8 cellular contexts compared by ENCODE assay signal in the genomic region with DNA sequence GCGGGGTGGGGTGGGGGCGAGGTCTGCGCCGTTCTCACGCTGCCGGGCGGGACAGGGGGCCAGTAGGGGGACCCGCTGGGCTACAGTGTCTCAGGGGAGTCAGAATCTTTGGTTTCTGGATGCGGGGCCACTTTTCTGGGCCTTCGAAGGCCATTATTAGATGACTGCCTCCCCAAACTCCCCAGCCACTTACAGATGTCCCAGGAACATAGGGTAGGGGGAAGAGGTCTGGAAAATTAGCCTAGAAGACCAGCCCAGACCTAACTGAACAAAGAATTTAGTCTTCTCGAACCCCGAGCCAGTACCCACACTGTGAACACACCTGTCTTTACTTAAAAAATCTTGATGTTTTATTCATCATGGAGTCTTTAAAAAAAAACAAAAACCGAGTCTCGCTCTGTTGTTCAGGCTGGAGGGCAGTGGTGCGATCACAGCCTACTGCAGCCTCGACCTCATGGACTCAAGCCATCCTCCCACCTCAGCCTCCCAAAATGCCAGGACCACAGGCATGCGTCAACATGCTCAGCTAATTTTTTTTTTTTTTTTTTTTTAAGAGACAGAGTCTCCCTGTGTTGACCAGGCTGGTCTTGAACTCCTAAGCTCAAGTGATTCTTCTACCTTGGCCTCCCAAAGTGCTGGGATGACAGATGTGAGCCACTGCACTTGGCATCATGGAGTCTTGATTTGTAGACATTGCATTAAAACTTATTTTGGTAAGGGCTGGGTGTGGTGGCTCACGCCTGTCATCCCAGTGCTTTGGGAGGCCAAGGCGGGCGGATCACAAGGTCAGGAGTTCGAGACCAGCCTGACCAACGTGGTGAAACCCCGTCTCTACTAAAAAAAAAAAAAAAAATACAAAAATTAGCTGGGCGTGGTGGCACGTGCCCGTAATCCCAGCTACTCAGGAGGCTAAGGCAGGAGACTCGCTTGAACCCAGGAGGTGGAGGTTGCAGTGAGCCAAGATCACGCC. TPM values are rescaled to one million over a fixed set of nuclear protein-coding genes. Genes with fewer than 3 reads are reported as not detected.
DNase-seq lines count a peak whose midpoint lies in the region; ATAC-seq and TF ChIP-seq lines count a peak whose summit lies in the region.

No MANE protein-coding gene starts in this region.

- intact Hi-C loops in HCT116 (cut with micrococcal nuclease) (no loop called here), left lung (cut with DNase I) (no loop called here)

- DNase-seq in HCT116 (ENCODE audit: low read depth, low spot score): no peak
- no peak for DNase-seq in activated naive CD8-positive, alpha-beta T cell treated with anti-CD3 and anti-CD28 coated beads, Interleukin-2, amount 50 U/mL, for 24 hours
- no peak for DNase-seq in left lung
- DNase-seq in NK-92 treated with Interleukin-12 subunit alpha and Interleukin-12 subunit beta, amount 100 ng/mL, for 24 hours (lab: John Stamatoyannopoulos, UW): no peak

- TF ChIP-seq POLR2A in HCT116 (IDR thresholded peaks at IDR 0.05; ENCODE audit: borderline replicate concordance, extremely low read depth, insufficient read depth, insufficient read length): no peak

- H3K36me3 ChIP-seq in HCT116 (ENCODE audit: control insufficient read depth in 1 of 2, insufficient read depth in 2 of 2, low read length in 2 of 2): no peaks in the 10 kb centered on the region
- H3K36me3 ChIP-seq in left lung: no peaks in the 10 kb centered on the region

- H3K9me3 ChIP-seq in HCT116 (ENCODE audit: control insufficient read depth in 1 of 2, insufficient read depth in 1 of 2, low read depth in 1 of 2, low read length in 2 of 2): no peaks in the 10 kb centered on the region
- no peaks in the 10 kb centered on the region for H3K9me3 ChIP-seq in left lung

- TF ChIP-seq CTCF in HCT116 (IDR thresholded peaks at IDR 0.05 in 2 of 3, conservative IDR thresholded peaks at IDR 0.05 in 1 of 3; ENCODE audit: borderline replicate concordance in 1 of 3, insufficient read depth in 1 of 3, low read depth in 2 of 3, low read length in 2 of 3) (no peak), left lung (IDR thresholded peaks at IDR 0.05) (no peak)

- no peaks in the 10 kb centered on the region for H3K9me2 ChIP-seq in HCT116 (ENCODE audit: insufficient read depth)

- H3K27ac ChIP-seq in HCT116 (ENCODE audit: low read depth, low read length) (no peak overlapping the region), left lung (peak overlapping the region; percentile 74 to 76)

- peaks cover 9% of the 10 kb centered on the region for H3K36me3 Mint-ChIP-seq in activated naive CD8-positive, alpha-beta T cell treated with anti-CD3 and anti-CD28 coated beads, Interleukin-2, amount 50 U/mL, for 24 hours (ENCODE audit: low read depth)
- H3K36me3 Mint-ChIP-seq in stimulated activated memory B cell treated with anti-CD40 and anti-IgM and Interleukin-4, amounts not matched to agents 10 μg/mL and 1 μg/mL and 100 μg/mL, for 72 hours: no peaks in the 10 kb centered on the region

- H3K9ac ChIP-seq in HCT116 (ENCODE audit: low read length): peak overlapping the region; percentile 38

- no peaks in the 10 kb centered on the region for H4K20me1 ChIP-seq in HCT116 (ENCODE audit: insufficient read depth)

- no peaks in the 10 kb centered on the region for H3K9me3 Mint-ChIP-seq in activated naive CD8-positive, alpha-beta T cell treated with anti-CD3 and anti-CD28 coated beads, Interleukin-2, amount 50 U/mL, for 24 hours
- H3K9me3 Mint-ChIP-seq in stimulated activated memory B cell treated with anti-CD40 and anti-IgM and Interleukin-4, amounts not matched to agents 10 μg/mL and 1 μg/mL and 100 μg/mL, for 72 hours: no peaks in the 10 kb centered on the region

- TSS peak; percentile 41 for BruUV-seq in HCT116 (replicated peaks; lab: Mats Ljungman, UMichigan)

- CTCF ChIA-PET in HCT116 (lab: Charles Lee): interaction anchor here (0.6 to 2.7 kb wide), 2 partner anchors 18 to 95 kb away, joined by 3 to 8 read pairs; no protein-coding TSS in a partner anchor

- H3K4me3 ChIP-seq in HCT116 (replicated peaks in 1 of 2; ENCODE audit: low read depth in 1 of 2, low read length in 2 of 2) (peak overlapping the region; percentile 48 to 62), left lung (peak overlapping the region; percentile 40 to 50)

- H3K79me2 ChIP-seq in HCT116 (ENCODE audit: insufficient read depth, low read length): peaks cover 16% of the 10 kb centered on the region

- ATAC-seq in HCT116 (peak; percentile 21), left lung (no peak), HG02678 (IDR thresholded peaks at IDR 0.05; ENCODE audit: unreplicated experiment) (no peak), GM21515 (IDR thresholded peaks at IDR 0.05; ENCODE audit: unreplicated experiment) (no peak)
- no peak for ATAC-seq in activated naive CD8-positive, alpha-beta T cell treated with anti-CD3 and anti-CD28 coated beads, Interleukin-2, amount 50 U/mL, for 24 hours
- no peak for ATAC-seq in stimulated activated memory B cell treated with anti-CD40 and anti-IgM and Interleukin-4, amounts not matched to agents 10 μg/mL and 1 μg/mL and 100 μg/mL, for 72 hours
- no peak for ATAC-seq in activated CD4-positive, CD25-positive, alpha-beta regulatory T cell treated with anti-CD3 and anti-CD28 coated beads, Interleukin-2, amount 50 U/mL, for 24 hours

- H3K4me2 ChIP-seq in HCT116 (ENCODE audit: low read length): peak overlapping the region; percentile 97

- H3K4me3 Mint-ChIP-seq in activated naive CD8-positive, alpha-beta T cell treated with anti-CD3 and anti-CD28 coated beads, Interleukin-2, amount 50 U/mL, for 24 hours: peak overlapping the region; percentile 36
- peak overlapping the region; percentile 84 for H3K4me3 Mint-ChIP-seq in stimulated activated memory B cell treated with anti-CD40 and anti-IgM and Interleukin-4, amounts not matched to agents 10 μg/mL and 1 μg/mL and 100 μg/mL, for 72 hours

- POLR2A ChIA-PET in HCT116 (lab: Charles Lee): interaction anchor here (0.7 to 4.5 kb wide), 3 partner anchors 17 to 1905 kb away, joined by 3 to 22 read pairs (median 3); partner anchors contain the start of gene HSP90AB1

- peak overlapping the region; percentile 54 for H2AFZ ChIP-seq in HCT116 (ENCODE audit: low read depth, low read length, poor library complexity, severe bottlenecking)

- peaks cover 49% of the 10 kb centered on the region for H3K4me1 Mint-ChIP-seq in activated naive CD8-positive, alpha-beta T cell treated with anti-CD3 and anti-CD28 coated beads, Interleukin-2, amount 50 U/mL, for 24 hours
- H3K4me1 Mint-ChIP-seq in stimulated activated memory B cell treated with anti-CD40 and anti-IgM and Interleukin-4, amounts not matched to agents 10 μg/mL and 1 μg/mL and 100 μg/mL, for 72 hours: peaks cover 51% of the 10 kb centered on the region

- no peak for TF ChIP-seq RAD21 in HCT116 (IDR thresholded peaks at IDR 0.05; ENCODE audit: low read depth)

- H3K4me1 ChIP-seq in HCT116 (ENCODE audit: control insufficient read depth in 1 of 2, insufficient read depth in 2 of 2, low read length in 2 of 2) (peaks cover 42 to 60% of the 10 kb centered on the region in 2 experiments), left lung (peaks cover 38 to 74% of the 10 kb centered on the region in 2 donors)

- H3K27ac Mint-ChIP-seq in activated naive CD8-positive, alpha-beta T cell treated with anti-CD3 and anti-CD28 coated beads, Interleukin-2, amount 50 U/mL, for 24 hours: no peak overlapping the region
- H3K27ac Mint-ChIP-seq in stimulated activated memory B cell treated with anti-CD40 and anti-IgM and Interleukin-4, amounts not matched to agents 10 μg/mL and 1 μg/mL and 100 μg/mL, for 72 hours: peak overlapping the region; percentile 77

- H3K27me3 ChIP-seq in HCT116 (ENCODE audit: insufficient read depth, low read length) (no peaks in the 10 kb centered on the region), left lung (no peaks in the 10 kb centered on the region)

- peaks cover 9% of the 10 kb centered on the region for H3K27me3 Mint-ChIP-seq in activated naive CD8-positive, alpha-beta T cell treated with anti-CD3 and anti-CD28 coated beads, Interleukin-2, amount 50 U/mL, for 24 hours
- no peaks in the 10 kb centered on the region for H3K27me3 Mint-ChIP-seq in stimulated activated memory B cell treated with anti-CD40 and anti-IgM and Interleukin-4, amounts not matched to agents 10 μg/mL and 1 μg/mL and 100 μg/mL, for 72 hours

- RAD21 ChIA-PET in HCT116 (lab: Charles Lee; ENCODE audit: low non-redundant PET in 1 of 2, low total read pairs in 2 of 2, uncharacterized antibody in 2 of 2, unreplicated experiment in 2 of 2): no interaction called here

TF ChIP-seq in HCT116, 20 proteins besides CTCF, POLR2A, EP300 and RAD21:
- TF ChIP-seq SIN3A (IDR thresholded peaks at IDR 0.05; ENCODE audit: low read depth) (no peak), ZFX (IDR thresholded peaks at IDR 0.05) (no peak), EZH2phosphoT487 (IDR thresholded peaks at IDR 0.05; ENCODE audit: borderline replicate concordance) (no peak), EGR1 (IDR thresholded peaks at IDR 0.05; ENCODE audit: low read depth) (no peak), ZNF274 (IDR thresholded peaks at IDR 0.05; ENCODE audit: low read depth, low read length) (no peak), TCF7L2 (IDR thresholded peaks at IDR 0.05; ENCODE audit: borderline replicate concordance, extremely low read depth, insufficient read depth, insufficient read length) (no peak), ELF1 (IDR thresholded peaks at IDR 0.05; ENCODE audit: borderline replicate concordance, low read depth) (no peak), CBX3 (IDR thresholded peaks at IDR 0.05; ENCODE audit: low read depth) (no peak), CEBPB (IDR thresholded peaks at IDR 0.05; ENCODE audit: low read depth) (no peak), YY1 (IDR thresholded peaks at IDR 0.05; ENCODE audit: extremely low read depth, insufficient replicate concordance, low read depth, low read length) (no peak), SP1 (IDR thresholded peaks at IDR 0.05; ENCODE audit: low read depth) (no peak)
- TF ChIP-seq, protein P1, sequence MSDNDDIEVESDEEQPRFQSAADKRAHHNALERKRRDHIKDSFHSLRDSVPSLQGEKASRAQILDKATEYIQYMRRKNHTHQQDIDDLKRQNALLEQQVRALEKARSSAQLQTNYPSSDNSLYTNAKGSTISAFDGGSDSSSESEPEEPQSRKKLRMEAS (IDR thresholded peaks at IDR 0.05): no peak

RNA-seq across cellular contexts. Expression of gene SLC29A1, which starts 3.3 kb away (rescaled TPM):
- total RNA-seq in HCT116 (2021; ENCODE audit: unreplicated experiment) (67.6 TPM), left lung (10 to 100 TPM; 46.8 to 48.2 TPM)
- polyA plus RNA-seq in HCT116 (2012): 60.2 and 73.6 TPM in 2 replicates

RNA-seq across cellular contexts. Expression of gene MYMX, which starts 3.4 kb away (rescaled TPM):
- total RNA-seq in HCT116 (2021; ENCODE audit: unreplicated experiment) (not detected), left lung (under 1 TPM in 1 of 2 donors, not detected in 1; 0.34 TPM)
- polyA plus RNA-seq in HCT116 (2012): 0.13 TPM in 1 of 2 replicates, not detected in the other

RNA-seq across cellular contexts. Expression of gene HSP90AB1, which starts 26.8 kb away (rescaled TPM):
- 2,554 TPM for total RNA-seq in HCT116 (2021; ENCODE audit: unreplicated experiment)
- polyA plus RNA-seq in HCT116 (2012): 1,463 and 1,823 TPM in 2 replicates
- total RNA-seq in left lung: 100 to 1,000 TPM; 726 to 810 TPM

RNA-seq across cellular contexts. Expression of gene SLC35B2, which starts 37.2 kb away (rescaled TPM):
- 50.5 TPM for total RNA-seq in HCT116 (2021; ENCODE audit: unreplicated experiment)
- 35.2 and 47.5 TPM in 2 replicates for polyA plus RNA-seq in HCT116 (2012)
- 10 to 100 TPM; 43.7 to 50.0 TPM for total RNA-seq in left lung

RNA-seq across cellular contexts. Expression of gene NFKBIE, which starts 45.3 kb away (rescaled TPM):
- total RNA-seq in HCT116 (2021; ENCODE audit: unreplicated experiment) (7.6 TPM), left lung (10 to 100 TPM; 12.1 to 19.3 TPM)
- polyA plus RNA-seq in HCT116 (2012): 6.2 and 8.2 TPM in 2 replicates
